In the genomic region with DNA sequence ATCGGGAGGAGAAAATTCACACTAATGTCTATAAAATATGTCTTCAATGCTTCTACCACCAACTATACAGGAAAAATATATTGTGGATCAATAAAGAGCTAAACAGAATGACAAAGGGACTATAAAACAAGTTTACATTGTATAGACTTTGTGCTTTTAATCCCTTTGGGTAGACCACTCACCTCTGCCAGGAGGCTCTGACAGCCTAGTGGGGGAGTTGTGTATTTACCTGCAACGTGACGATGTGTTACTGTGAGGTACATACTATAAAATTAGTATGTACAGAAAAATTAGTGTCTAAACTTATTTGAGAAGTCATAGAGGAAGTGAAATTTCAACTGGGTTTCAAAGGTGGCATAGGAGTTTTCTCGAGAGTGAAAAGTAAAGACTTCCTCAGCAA, we compare ENCODE assay signal across 15 cellular contexts.
DNase-seq lines count a peak whose midpoint lies in the region; ATAC-seq and TF ChIP-seq lines count a peak whose summit lies in the region.
"Had no signal": no experiment of that assay in that cellular context is flagged by ENCODE, and none has a peak within 500 bp of the region (broad histone marks: within the 10 kb centered on the region; RNA-seq: fewer than 3 reads in every experiment).

No MANE protein-coding gene starts in this region.

- peak overlapping the region; percentile 29; the same call in 1 of the 2 replicates for H3K4me2 ChIP-seq in OCI-LY3 (ENCODE audit: low read length)

- H3K27me3 Mint-ChIP-seq in glutamatergic neuron (ENCODE audit: unreplicated experiment), result no peaks in the 10 kb centered on the region
- no peaks in the 10 kb centered on the region for H3K27me3 Mint-ChIP-seq in activated T-cell treated with anti-CD3 and anti-CD28 coated beads, Interleukin-2, amount 50 U/mL, for 4 hours (ENCODE audit: low read depth)
- H3K27me3 Mint-ChIP-seq: B cell; CD4-positive, alpha-beta T cell had no signal

- no peak overlapping the region for H2AFZ ChIP-seq in OCI-LY3 (ENCODE audit: low read depth, low read length)

- H3K4me1 Mint-ChIP-seq in glutamatergic neuron (ENCODE audit: low read depth, unreplicated experiment), result peaks cover 8% of the 10 kb centered on the region
- no peaks in the 10 kb centered on the region for H3K4me1 Mint-ChIP-seq in activated T-cell treated with anti-CD3 and anti-CD28 coated beads, Interleukin-2, amount 50 U/mL, for 4 hours (ENCODE audit: low read depth)
- H3K4me1 Mint-ChIP-seq: B cell had no signal

- H3K27ac ChIP-seq in OCI-LY3 (ENCODE audit: low read length), result no peak overlapping the region
- peak overlapping the region; percentile 82 for H3K27ac ChIP-seq in skeletal muscle tissue (ENCODE audit: low read depth, low read length)
- H3K27ac ChIP-seq: HL-60 had no signal

- H3K4me3 ChIP-seq in H7 (ENCODE audit: insufficient read depth, low read depth, low read length) (no peak overlapping the region), OCI-LY3 (ENCODE audit: low read length) (no peak overlapping the region), skeletal muscle tissue (ENCODE audit: low read length in 3 of 3) (no peak overlapping the region)

- H3K27ac Mint-ChIP-seq in glutamatergic neuron (ENCODE audit: unreplicated experiment), result no peak overlapping the region
- H3K27ac Mint-ChIP-seq: B cell; CD4-positive, alpha-beta T cell had no signal

- peaks cover 10% of the 10 kb centered on the region for H3K4me1 ChIP-seq in OCI-LY3 (ENCODE audit: low read length)
- no peaks in the 10 kb centered on the region for H3K4me1 ChIP-seq in skeletal muscle tissue (ENCODE audit: control insufficient read depth in 3 of 3, insufficient read depth in 3 of 3, low read length in 3 of 3)

- TF ChIP-seq CTCF in OCI-LY3 (IDR thresholded peaks at IDR 0.05; ENCODE audit: low read depth, low read length), result no peak
- TF ChIP-seq CTCF in glutamatergic neuron (IDR thresholded peaks at IDR 0.05; ENCODE audit: partially characterized antibody, unreplicated experiment), result peak; percentile 20
- TF ChIP-seq CTCF in omental fat pad (IDR thresholded peaks at IDR 0.05), result no peak

- ATAC-seq in omental fat pad (ENCODE audit: low FRiP score), result no peak
- ATAC-seq in activated T-cell treated with anti-CD3 and anti-CD28 coated beads, Interleukin-2, amount 50 U/mL, for 4 hours, result no peak

- peak; percentile 25 for DNase-seq in H7
- no peak for DNase-seq in glutamatergic neuron
- no peak for DNase-seq in KG1 (lab: John Stamatoyannopoulos, UW)
- no peak for DNase-seq in omental fat pad (ENCODE audit: low spot score)
- no peak for DNase-seq in activated T-cell treated with anti-CD3 and anti-CD28 coated beads, Interleukin-2, amount 50 U/mL, for 4 hours
- DNase-seq: C1 segment of cervical spinal cord; CD4-positive, alpha-beta T cell; DMS153; DMS79 treated with DMSO at 0.1 percent for 48 hours; EL; GOT3 had no signal

- H3K4me3 Mint-ChIP-seq in glutamatergic neuron (ENCODE audit: unreplicated experiment), result no peak overlapping the region
- H3K4me3 Mint-ChIP-seq in activated T-cell treated with anti-CD3 and anti-CD28 coated beads, Interleukin-2, amount 50 U/mL, for 4 hours, result no peak overlapping the region
- H3K4me3 Mint-ChIP-seq: B cell; CD4-positive, alpha-beta T cell had no signal

- H3K9me3 ChIP-seq in OCI-LY3 (ENCODE audit: insufficient read depth, low read length) (no peaks in the 10 kb centered on the region), skeletal muscle tissue (ENCODE audit: control insufficient read depth in 3 of 3, low read length in 3 of 3) (no peaks in the 10 kb centered on the region)

- no peaks in the 10 kb centered on the region for H3K36me3 Mint-ChIP-seq in glutamatergic neuron (ENCODE audit: unreplicated experiment)
- H3K36me3 Mint-ChIP-seq in activated T-cell treated with anti-CD3 and anti-CD28 coated beads, Interleukin-2, amount 50 U/mL, for 4 hours (ENCODE audit: insufficient read depth), result no peaks in the 10 kb centered on the region

- no peaks in the 10 kb centered on the region for H3K79me2 ChIP-seq in OCI-LY3 (ENCODE audit: low read length)

- H4K20me1 ChIP-seq in OCI-LY3 (ENCODE audit: insufficient read depth, low read length), result no peaks in the 10 kb centered on the region

- H3K9ac ChIP-seq in OCI-LY3 (ENCODE audit: low read length) (no peak overlapping the region), skeletal muscle tissue (ENCODE audit: low read depth in 1 of 3, low read length in 3 of 3) (peak overlapping the region in 1 of 3 donors; percentile 4)

- H3K9me3 Mint-ChIP-seq in glutamatergic neuron (ENCODE audit: unreplicated experiment), result no peaks in the 10 kb centered on the region
- H3K9me3 Mint-ChIP-seq in activated T-cell treated with anti-CD3 and anti-CD28 coated beads, Interleukin-2, amount 50 U/mL, for 4 hours, result peaks cover 19% of the 10 kb centered on the region

- H3K27me3 ChIP-seq in H7 (ENCODE audit: control insufficient read depth, insufficient read depth, low read length) (no peaks in the 10 kb centered on the region), OCI-LY3 (ENCODE audit: low read depth, low read length) (no peaks in the 10 kb centered on the region), skeletal muscle tissue (ENCODE audit: control insufficient read depth in 3 of 3, insufficient read depth in 3 of 3, low read length in 3 of 3) (no peaks in the 10 kb centered on the region)

- H3K36me3 ChIP-seq in H7 (replicated peaks; ENCODE audit: control insufficient read depth, insufficient read depth, low read length), result no peaks in the 10 kb centered on the region
- no peaks in the 10 kb centered on the region for H3K36me3 ChIP-seq in OCI-LY3 (replicated peaks; ENCODE audit: low read depth, low read length)
- H3K36me3 ChIP-seq in skeletal muscle tissue (ENCODE audit: control insufficient read depth in 3 of 3, insufficient read depth in 3 of 3, low read length in 3 of 3), result no peaks in the 10 kb centered on the region
